Comparison of ENCODE assay signal across 8 cellular contexts in the genomic region with DNA sequence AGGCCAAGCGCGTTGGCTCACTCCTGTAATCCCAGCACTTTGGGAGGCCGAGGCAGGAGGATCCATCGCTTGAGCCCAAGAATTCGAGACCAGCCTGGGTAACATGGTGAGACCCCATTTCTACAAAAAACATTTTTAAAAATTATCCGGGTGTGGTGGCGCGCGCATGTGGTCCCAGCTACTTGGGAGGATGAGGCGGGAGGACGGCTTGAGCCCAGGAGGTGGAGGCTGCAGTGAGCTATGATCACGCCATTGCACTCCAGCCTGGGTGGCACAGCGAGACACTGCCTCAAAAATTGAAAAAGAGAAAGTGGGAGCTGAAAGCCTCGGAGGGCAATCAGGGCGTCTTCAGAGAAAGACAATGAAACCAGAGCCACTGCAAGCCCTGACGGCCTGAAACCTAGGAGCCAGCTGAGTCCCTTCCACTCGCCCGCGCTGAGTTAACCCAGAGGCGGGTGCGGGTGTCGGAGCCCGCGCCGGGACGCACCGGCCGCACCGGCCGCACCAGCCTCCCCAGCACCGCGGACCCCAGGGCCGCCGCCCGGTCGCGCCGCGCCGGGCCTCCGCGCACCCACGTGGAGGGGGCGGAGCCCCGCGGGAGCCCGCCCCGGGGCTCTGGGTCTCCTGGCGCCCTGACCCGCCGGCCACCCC. TPM values are rescaled to one million over a fixed set of nuclear protein-coding genes. Genes with fewer than 3 reads are reported as not detected.
DNase-seq lines count a peak whose midpoint lies in the region; ATAC-seq and TF ChIP-seq lines count a peak whose summit lies in the region.

No MANE protein-coding gene starts in this region.

- peaks cover 4 to 19% of the 10 kb centered on the region in 2 experiments; a peak in 2 of 4 replicates for H3K4me1 ChIP-seq in SK-N-SH (ENCODE audit: control insufficient read depth in 1 of 2, insufficient read depth in 2 of 2, low read depth in 1 of 2, low read length in 1 of 2)

- no peaks in the 10 kb centered on the region for H3K9me3 ChIP-seq in SK-N-SH

- H3F3A ChIP-seq in SK-N-SH (replicated peaks; ENCODE audit: insufficient read depth) = peaks cover 9% of the 10 kb centered on the region

- peak overlapping the region; percentile 78 for H3K4me2 ChIP-seq in SK-N-SH

- no peaks in the 10 kb centered on the region for H3K27me3 ChIP-seq in SK-N-SH (ENCODE audit: insufficient read depth)

- no peak for TF ChIP-seq CTCF in SK-N-SH (IDR thresholded peaks at IDR 0.05)
- no peak for TF ChIP-seq CTCF in fibroblast of pulmonary artery (IDR thresholded peaks at IDR 0.05; ENCODE audit: low read length, missing control alignments)

- POLR2A ChIA-PET in SK-N-SH (lab: Yijun Ruan, JAX) = interaction anchor here (0.6 to 2.2 kb wide), 5 partner anchors 12 to 162 kb away, joined by 3 to 9 read pairs (median 5); a partner anchor contains a TSS

- H4K20me1 ChIP-seq in SK-N-SH (ENCODE audit: insufficient read depth) = no peaks in the 10 kb centered on the region

- peak; percentile 56 to 71 for ATAC-seq in activated CD4-positive, CD25-positive, alpha-beta regulatory T cell treated with anti-CD3 and anti-CD28 coated beads, Interleukin-2, amount 50 U/mL, for 24 hours
- peak; percentile 48 for ATAC-seq in HG02884 (IDR thresholded peaks at IDR 0.05; ENCODE audit: unreplicated experiment)

- 6% methylated on average over 22 of the region's 51 CpGs for WGBS in SK-N-SH (ENCODE audit: low lambda C conversion rate)

- peak overlapping the region; percentile 78; the same call in 1 of the 2 replicates for H3K9ac ChIP-seq in SK-N-SH

- peaks cover 40% of the 10 kb centered on the region for H3K79me2 ChIP-seq in SK-N-SH (ENCODE audit: insufficient read depth)

- TF ChIP-seq RAD21 in SK-N-SH (IDR thresholded peaks at IDR 0.05; ENCODE audit: low read length) = no peak

- peak overlapping the region; percentile 76; the same call in 1 of the 2 replicates for H2AFZ ChIP-seq in SK-N-SH (ENCODE audit: low read depth)

- CTCF ChIA-PET in SK-N-SH (lab: Yijun Ruan, JAX) = interaction anchor here (0.9 to 9.7 kb wide), 16 partner anchors 13 to 295 kb away, joined by 3 to 327 read pairs (median 4); a partner anchor contains a TSS

- no peak for DNase-seq in activated CD4-positive, CD25-positive, alpha-beta regulatory T cell treated with anti-CD3 and anti-CD28 coated beads, Interleukin-2, amount 50 U/mL, for 72 hours
- DNase-seq in SK-N-SH (no peak), fibroblast of pulmonary artery (ENCODE audit: low read depth) (no peak), posterior vena cava (ENCODE audit: low spot score) (peak; percentile 49), GDM1 (lab: John Stamatoyannopoulos, UW) (no peak), NCI-H510A treated with DMSO at 0.1 percent for 48 hours (lab: John Stamatoyannopoulos, UW) (no peak)

- intact Hi-C loops in posterior vena cava (cut with DNase I) = no loop called here

- H3K36me3 ChIP-seq in SK-N-SH (replicated peaks in 1 of 2; ENCODE audit: control insufficient read depth in 1 of 2, insufficient read depth in 2 of 2, low read length in 1 of 2) = no peaks in the 10 kb centered on the region

- no peak for TF ChIP-seq EP300 in SK-N-SH (IDR thresholded peaks at IDR 0.05; ENCODE audit: borderline replicate concordance in 1 of 2, low read depth in 1 of 2, low read length in 1 of 2)

- H3K4me3 ChIP-seq in SK-N-SH (ENCODE audit: low read depth in 2 of 2, low read length in 1 of 2) (peak overlapping the region; percentile 68 to 90), fibroblast of pulmonary artery (replicated peaks; ENCODE audit: low read depth, low read length) (peak overlapping the region; percentile 86)

- no peaks in the 10 kb centered on the region for H3K9me2 ChIP-seq in SK-N-SH

- peak overlapping the region; percentile 1 to 70; a peak in 2 of 4 replicates for H3K27ac ChIP-seq in SK-N-SH (ENCODE audit: low read depth in 2 of 2, low read length in 1 of 2)

TF ChIP-seq in SK-N-SH, 30 proteins besides CTCF, POLR2A, EP300 and RAD21:
- TF ChIP-seq NRF1 (IDR thresholded peaks at IDR 0.05; ENCODE audit: low read depth, low read length) (peak; percentile 41; the same call in 1 of the 2 replicates), MXI1 (IDR thresholded peaks at IDR 0.05; ENCODE audit: low read depth, low read length) (peak; percentile 88; the same call in 1 of the 2 replicates), FOXJ3 (CRISPR knock-in tag; IDR thresholded peaks at IDR 0.05) (no peak), MEF2A (IDR thresholded peaks at IDR 0.05; ENCODE audit: borderline replicate concordance, low read depth) (no peak), GATA2 (CRISPR knock-in tag; IDR thresholded peaks at IDR 0.05) (no peak), RXRA (IDR thresholded peaks at IDR 0.05; ENCODE audit: borderline replicate concordance, low read depth) (no peak), NFIC (IDR thresholded peaks at IDR 0.05; ENCODE audit: borderline replicate concordance) (no peak), ELF1 (IDR thresholded peaks at IDR 0.05) (no peak), SMC3 (IDR thresholded peaks at IDR 0.05; ENCODE audit: low read depth, low read length) (no peak), TCF12 (IDR thresholded peaks at IDR 0.05) (no peak)
- TF ChIP-seq, protein P1, sequence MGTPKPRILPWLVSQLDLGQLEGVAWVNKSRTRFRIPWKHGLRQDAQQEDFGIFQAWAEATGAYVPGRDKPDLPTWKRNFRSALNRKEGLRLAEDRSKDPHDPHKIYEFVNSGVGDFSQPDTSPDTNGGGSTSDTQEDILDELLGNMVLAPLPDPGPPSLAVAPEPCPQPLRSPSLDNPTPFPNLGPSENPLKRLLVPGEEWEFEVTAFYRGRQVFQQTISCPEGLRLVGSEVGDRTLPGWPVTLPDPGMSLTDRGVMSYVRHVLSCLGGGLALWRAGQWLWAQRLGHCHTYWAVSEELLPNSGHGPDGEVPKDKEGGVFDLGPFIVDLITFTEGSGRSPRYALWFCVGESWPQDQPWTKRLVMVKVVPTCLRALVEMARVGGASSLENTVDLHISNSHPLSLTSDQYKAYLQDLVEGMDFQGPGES (IDR thresholded peaks at IDR 0.05; ENCODE audit: low read depth, low read length) = no peak

RNA-seq across cellular contexts. Expression of a gene that starts 22.4 kb away (rescaled TPM):
- 38.9 and 48.5 TPM in 2 replicates for polyA plus RNA-seq in SK-N-SH (2012; rRNA removed)
- 35.7 and 38.9 TPM in 2 replicates for polyA plus RNA-seq in SK-N-SH (2012; cell fraction: cytosol; rRNA removed)
- polyA plus RNA-seq in SK-N-SH (2012; cell fraction: nucleus; rRNA removed) = 53.1 and 58.2 TPM in 2 replicates
- total RNA-seq in posterior vena cava = 10 to 100 TPM; 22.6 to 30.9 TPM

RNA-seq across cellular contexts. Expression of a gene that starts 49.7 kb away (rescaled TPM):
- 4.0 and 6.4 TPM in 2 replicates for polyA plus RNA-seq in SK-N-SH (2012; rRNA removed)
- 2.2 and 4.1 TPM in 2 replicates for polyA plus RNA-seq in SK-N-SH (2012; cell fraction: cytosol; rRNA removed)
- 4.3 and 5.5 TPM in 2 replicates for polyA plus RNA-seq in SK-N-SH (2012; cell fraction: nucleus; rRNA removed)
- 1 to 10 TPM; 5.5 to 6.6 TPM for total RNA-seq in posterior vena cava
